ENCODE assay signal across 1 cellular context in genomic region chr6:2900821-2901644, GRCh38.
TF ChIP-seq lines count a peak whose summit lies in the region.

No MANE protein-coding gene starts in this region.

TF ChIP-seq in GM23338, 12 proteins besides CTCF, POLR2A, EP300 and RAD21 (continued from another document):
- TF ChIP-seq ZNF462 (CRISPR knock-in tag; IDR thresholded peaks at IDR 0.05) (no peak), EZH2phosphoT487 (IDR thresholded peaks at IDR 0.05; ENCODE audit: unreplicated experiment) (no peak), REST (IDR thresholded peaks at IDR 0.05; ENCODE audit: unreplicated experiment) (no peak), POLR2AphosphoS5 (IDR thresholded peaks at IDR 0.05; ENCODE audit: low read depth) (no peak), NANOG (IDR thresholded peaks at IDR 0.05; ENCODE audit: borderline replicate concordance) (no peak), ZNF114 (CRISPR knock-in tag; IDR thresholded peaks at IDR 0.05) (no peak), JUNB (IDR thresholded peaks at IDR 0.05; ENCODE audit: unreplicated experiment) (no peak), CREB1 (CRISPR knock-in tag; IDR thresholded peaks at IDR 0.05; ENCODE audit: low read depth) (no peak)
